In genomic region chr6:44078795-44079671, GRCh38 we compare ENCODE assay signal across 8 cellular contexts. TPM values are rescaled to one million over a fixed set of nuclear protein-coding genes. Genes with fewer than 3 reads are reported as not detected.
A peak's percentile ranks its signal among the peaks of the same experiment; 100 is the strongest.
DNase-seq lines count a peak whose midpoint lies in the region; ATAC-seq and TF ChIP-seq lines count a peak whose summit lies in the region.

No MANE protein-coding gene starts in this region.

- no peaks in the 10 kb centered on the region for H3K36me3 Mint-ChIP-seq in activated CD4-positive, alpha-beta memory T cell treated with anti-CD3 and anti-CD28 coated beads for 36 hours
- H3K36me3 Mint-ChIP-seq in endothelial cell (ENCODE audit: low read depth, unreplicated experiment) (no peaks in the 10 kb centered on the region), nephron progenitor cell (ENCODE audit: low read depth) (peaks cover 4% of the 10 kb centered on the region)

- no peak for TF ChIP-seq POLR2A in thyroid gland (IDR thresholded peaks at IDR 0.05)

- intact Hi-C loops in activated CD4-positive, alpha-beta memory T cell treated with anti-CD3 and anti-CD28 coated beads for 36 hours (cut with micrococcal nuclease): loop anchor here (1.0 to 10.0 kb wide), 4 partner anchors 310 to 474 kb away; no protein-coding TSS in a partner anchor
- intact Hi-C loops in thyroid gland (cut with DNase I): loop anchor here (2.0 to 10.0 kb wide), 3 partner anchors 114 to 414 kb away; no protein-coding TSS in a partner anchor

- no peak overlapping the region for H3K27ac Mint-ChIP-seq in activated CD4-positive, alpha-beta memory T cell treated with anti-CD3 and anti-CD28 coated beads for 36 hours
- H3K27ac Mint-ChIP-seq in endothelial cell (ENCODE audit: unreplicated experiment) (no peak overlapping the region), nephron progenitor cell (no peak overlapping the region)

- CTCF ChIA-PET in activated CD4-positive, alpha-beta memory T cell treated with anti-CD3 and anti-CD28 coated beads for 36 hours (lab: Charles Lee): interaction anchor here (0.5 to 11.1 kb wide), 40 partner anchors 8 to 518 kb away, joined by 3 to 172 read pairs (median 4); partner anchors contain the start of genes MRPS18A, RSPH9 and VEGFA

- no peaks in the 10 kb centered on the region for H3K36me3 ChIP-seq in thyroid gland

- H3K4me3 ChIP-seq in AG10803 (ENCODE audit: low read length) (no peak overlapping the region), thyroid gland (replicated peaks in 1 of 3) (no peak overlapping the region)

- H3K27ac ChIP-seq in thyroid gland: no peak overlapping the region

- WGBS in thyroid gland, 2 donors: 19 to 23% methylated on average over 8 of the region's 8 CpGs

- H3K9me3 Mint-ChIP-seq in activated CD4-positive, alpha-beta memory T cell treated with anti-CD3 and anti-CD28 coated beads for 36 hours: no peaks in the 10 kb centered on the region
- H3K9me3 Mint-ChIP-seq in endothelial cell (ENCODE audit: unreplicated experiment) (no peaks in the 10 kb centered on the region), nephron progenitor cell (no peaks in the 10 kb centered on the region)

- TF ChIP-seq CTCF in AG10803 (conservative IDR thresholded peaks at IDR 0.05; ENCODE audit: low read length) (peak; percentile 86), endothelial cell (IDR thresholded peaks at IDR 0.05; ENCODE audit: unreplicated experiment) (peak; percentile 97), nephron progenitor cell (IDR thresholded peaks at IDR 0.05) (peak; percentile 92), thyroid gland (IDR thresholded peaks at IDR 0.05) (peak; percentile 83 to 98 (median 90))

- peaks cover 9% of the 10 kb centered on the region for H3K27me3 Mint-ChIP-seq in activated CD4-positive, alpha-beta memory T cell treated with anti-CD3 and anti-CD28 coated beads for 36 hours
- peaks cover 8% of the 10 kb centered on the region for H3K27me3 Mint-ChIP-seq in endothelial cell (ENCODE audit: unreplicated experiment)
- peaks cover 9% of the 10 kb centered on the region for H3K27me3 Mint-ChIP-seq in nephron progenitor cell (ENCODE audit: low read depth, poor library complexity)

- H3K27me3 ChIP-seq in thyroid gland: no peaks in the 10 kb centered on the region

- peak; percentile 65 for DNase-seq in AG10803 (ENCODE audit: low read depth)
- peak; percentile 80 for DNase-seq in HK-2 (ENCODE audit: unreplicated experiment)
- DNase-seq in activated CD4-positive, alpha-beta memory T cell treated with anti-CD3 and anti-CD28 coated beads for 36 hours: peak; percentile 80
- peak; percentile 80 for DNase-seq in endothelial cell (ENCODE audit: low spot score)
- DNase-seq in nephron progenitor cell: peak; percentile 79
- DNase-seq in thyroid gland: peak; percentile 73 to 75
- DNase-seq in MV-4-11 (lab: John Stamatoyannopoulos, UW): no peak

- peaks cover 7% of the 10 kb centered on the region for H3K4me1 Mint-ChIP-seq in activated CD4-positive, alpha-beta memory T cell treated with anti-CD3 and anti-CD28 coated beads for 36 hours (ENCODE audit: low read depth)
- H3K4me1 Mint-ChIP-seq in endothelial cell (ENCODE audit: unreplicated experiment) (peaks cover 6% of the 10 kb centered on the region), nephron progenitor cell (peaks cover 60% of the 10 kb centered on the region)

- H3K4me1 ChIP-seq in thyroid gland: peaks cover 4 to 27% of the 10 kb centered on the region in 2 donors

- no peaks in the 10 kb centered on the region for H3K9me3 ChIP-seq in thyroid gland

- POLR2A ChIA-PET in activated CD4-positive, alpha-beta memory T cell treated with anti-CD3 and anti-CD28 coated beads for 36 hours (lab: Charles Lee): interaction anchor here (2.0 kb wide), 1 partner anchor 309 kb away, joined by 6 read pairs; the partner anchor contains the start of gene VEGFA

- ATAC-seq in HG02973 (IDR thresholded peaks at IDR 0.05; ENCODE audit: unreplicated experiment): no peak

- H3K4me3 Mint-ChIP-seq in activated CD4-positive, alpha-beta memory T cell treated with anti-CD3 and anti-CD28 coated beads for 36 hours: no peak overlapping the region
- no peak overlapping the region for H3K4me3 Mint-ChIP-seq in endothelial cell (ENCODE audit: unreplicated experiment)
- H3K4me3 Mint-ChIP-seq in nephron progenitor cell: no peak overlapping the region

RNA-seq across cellular contexts. Expression of gene MRPL14, which starts 48.2 kb away (rescaled TPM):
- total RNA-seq in activated CD4-positive, alpha-beta memory T cell treated with anti-CD3 and anti-CD28 coated beads for 36 hours: 10 to 100 TPM; 49.5 to 50.1 TPM
- total RNA-seq in endothelial cell (ENCODE audit: unreplicated experiment): 30.3 TPM
- total RNA-seq in thyroid gland: 10 to 100 TPM; 26.5 to 80.5 (median 31.1) TPM

RNA-seq across cellular contexts. Expression of gene TMEM63B, which starts 48.3 kb away (rescaled TPM):
- 10 to 100 TPM; 11.6 to 13.0 TPM for total RNA-seq in activated CD4-positive, alpha-beta memory T cell treated with anti-CD3 and anti-CD28 coated beads for 36 hours
- total RNA-seq in endothelial cell (ENCODE audit: unreplicated experiment): 33.4 TPM
- total RNA-seq in thyroid gland: 10 to 100 TPM; 21.6 to 41.7 (median 29.3) TPM
